19 cellular contexts compared by ENCODE assay signal in the genomic region with DNA sequence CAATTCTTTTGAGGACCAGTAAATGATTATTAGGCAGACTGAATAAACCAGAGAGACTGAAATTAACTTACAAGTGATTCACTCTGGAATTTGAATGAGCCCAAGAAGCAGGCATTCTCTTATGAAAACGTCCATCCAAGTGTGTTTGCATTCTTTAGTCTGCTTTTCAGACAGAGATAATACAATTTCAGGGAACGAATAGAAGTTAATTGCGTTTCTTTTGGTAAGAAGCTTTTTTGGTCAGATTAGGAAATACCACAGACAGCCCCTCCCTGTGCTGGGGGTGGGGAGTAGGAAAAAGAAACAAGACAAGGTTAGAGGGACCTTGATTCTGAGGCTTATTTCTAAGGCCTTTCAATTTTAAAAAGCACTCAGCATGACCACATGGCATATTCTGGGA.
DNase-seq lines count a peak whose midpoint lies in the region; ATAC-seq, FAIRE-seq and TF ChIP-seq lines count a peak whose summit lies in the region.
"Had no signal": no experiment of that assay in that cellular context is flagged by ENCODE, and none has a peak within 500 bp of the region (broad histone marks: within the 10 kb centered on the region; RNA-seq: fewer than 3 reads in every experiment).

No MANE protein-coding gene starts in this region.

- no peak for ATAC-seq in natural killer cell
- ATAC-seq: activated naive CD8-positive, alpha-beta T cell treated with anti-CD3 and anti-CD28 coated beads, Interleukin-2, amount 50 U/mL, for 24 hours; activated T-cell treated with anti-CD3 and anti-CD28 coated beads, Interleukin-2, amount 50 U/mL, for 72 hours; left colon had no signal

- DNase-seq in AG04449 (ENCODE audit: low read depth, low spot score) (peak; percentile 75), HTR-8/SVneo (ENCODE audit: insufficient read length, low spot score) (peak; percentile 7), amniotic stem cell (lab: John Stamatoyannopoulos, UW) (peak; percentile 3), kidney epithelial cell (ENCODE audit: low read depth) (peak; percentile 49), natural killer cell (no peak), immature natural killer cell (no peak), NCI-H2107 (lab: John Stamatoyannopoulos, UW) (no peak), Caco-2 (no peak)
- DNase-seq: activated CD4-positive, alpha-beta T cell treated with anti-CD3 and anti-CD28 coated beads, Interleukin-2, amount 50 U/mL, for 4 hours; activated naive CD8-positive, alpha-beta T cell treated with anti-CD3 and anti-CD28 coated beads, Interleukin-2, amount 50 U/mL, for 24 hours; activated T-cell treated with anti-CD3 and anti-CD28 coated beads, Interleukin-2, amount 50 U/mL, for 72 hours; COR-L47; left colon; MV-4-11; NK-92 treated with Interleukin-12 subunit alpha and Interleukin-12 subunit beta, amount 100 ng/mL, for 24 hours; SHP77 treated with DMSO at 0.1 percent for 48 hours; tibial artery had no signal

- CTCF ChIA-PET in AG04449 (lab: Yijun Ruan, JAX) (no interaction called here), Caco-2 (lab: Charles Lee) (no interaction called here)

- H3K4me1 ChIP-seq in Caco-2, result no peaks in the 10 kb centered on the region
- H3K4me1 ChIP-seq: tibial artery had no signal

- H3K4me1 Mint-ChIP-seq in natural killer cell, result no peaks in the 10 kb centered on the region
- H3K4me1 Mint-ChIP-seq in immature natural killer cell, result no peaks in the 10 kb centered on the region
- H3K4me1 Mint-ChIP-seq in Caco-2 (ENCODE audit: low read depth, unreplicated experiment), result no peaks in the 10 kb centered on the region
- H3K4me1 Mint-ChIP-seq: activated naive CD8-positive, alpha-beta T cell treated with anti-CD3 and anti-CD28 coated beads, Interleukin-2, amount 50 U/mL, for 24 hours had no signal

- H3K27ac Mint-ChIP-seq in natural killer cell (no peak overlapping the region), immature natural killer cell (no peak overlapping the region), Caco-2 (ENCODE audit: unreplicated experiment) (no peak overlapping the region)
- H3K27ac Mint-ChIP-seq: activated naive CD8-positive, alpha-beta T cell treated with anti-CD3 and anti-CD28 coated beads, Interleukin-2, amount 50 U/mL, for 24 hours; activated T-cell treated with anti-CD3 and anti-CD28 coated beads, Interleukin-2, amount 50 U/mL, for 72 hours had no signal

- no peak for FAIRE-seq in HTR-8/SVneo (lab: Jason Lieb, UNC)
- FAIRE-seq: colon, GM18507 had no signal

- H3K9me3 ChIP-seq in Caco-2, result no peaks in the 10 kb centered on the region
- H3K9me3 ChIP-seq: tibial artery had no signal

- H3K27me3 Mint-ChIP-seq in natural killer cell (ENCODE audit: low read depth in 2 of 2), result no peaks in the 10 kb centered on the region
- H3K27me3 Mint-ChIP-seq in immature natural killer cell (ENCODE audit: low read depth in 3 of 3), result no peaks in the 10 kb centered on the region
- no peaks in the 10 kb centered on the region for H3K27me3 Mint-ChIP-seq in Caco-2 (ENCODE audit: insufficient read depth, unreplicated experiment)
- H3K27me3 Mint-ChIP-seq: activated naive CD8-positive, alpha-beta T cell treated with anti-CD3 and anti-CD28 coated beads, Interleukin-2, amount 50 U/mL, for 24 hours had no signal

- no TSS peak for BruUV-seq in Caco-2 (replicated peaks; lab: Mats Ljungman, UMichigan)

- no peaks in the 10 kb centered on the region for H3K27me3 ChIP-seq in kidney epithelial cell (ENCODE audit: control insufficient read depth, insufficient read depth, low read length)
- no peaks in the 10 kb centered on the region for H3K27me3 ChIP-seq in Caco-2 (replicated peaks; ENCODE audit: control insufficient read depth, insufficient read depth, low read length)
- H3K27me3 ChIP-seq: tibial artery had no signal

- H3K4me3 ChIP-seq in AG04449 (ENCODE audit: low read depth, low read length), result no peak overlapping the region
- H3K4me3 ChIP-seq in kidney epithelial cell (ENCODE audit: low read depth, low read length), result no peak overlapping the region
- H3K4me3 ChIP-seq in Caco-2 (ENCODE audit: low read depth, low read length), result no peak overlapping the region
- H3K4me3 ChIP-seq: tibial artery had no signal

- H3K36me3 Mint-ChIP-seq in natural killer cell, result peaks cover 8% of the 10 kb centered on the region
- H3K36me3 Mint-ChIP-seq in immature natural killer cell, result peaks cover 0 to 5% (median 0%) of the 10 kb centered on the region in 3 donors
- no peaks in the 10 kb centered on the region for H3K36me3 Mint-ChIP-seq in Caco-2 (ENCODE audit: insufficient read depth, unreplicated experiment)

- intact Hi-C loops in natural killer cell (cut with micrococcal nuclease) (no loop called here), Caco-2 (cut with micrococcal nuclease; ENCODE audit: unreplicated experiment) (loop anchor here (5.0 kb wide), 1 partner anchor 233 kb away; no protein-coding TSS in a partner anchor)

- TF ChIP-seq CTCF in AG04449 (IDR thresholded peaks at IDR 0.05; ENCODE audit: insufficient read depth, low read length, missing control alignments), result no peak
- no peak for TF ChIP-seq CTCF in kidney epithelial cell (IDR thresholded peaks at IDR 0.05; ENCODE audit: insufficient read depth, low read length, poor library complexity, severe bottlenecking)
- no peak for TF ChIP-seq CTCF in natural killer cell (IDR thresholded peaks at IDR 0.05)
- no peak for TF ChIP-seq CTCF in Caco-2 (IDR thresholded peaks at IDR 0.05; ENCODE audit: insufficient read depth in 1 of 2, low read depth in 1 of 2, low read length in 1 of 2, severe bottlenecking in 1 of 2, unreplicated experiment in 1 of 2)

- H3K4me3 Mint-ChIP-seq in natural killer cell (no peak overlapping the region), immature natural killer cell (no peak overlapping the region), Caco-2 (ENCODE audit: unreplicated experiment) (no peak overlapping the region)
- H3K4me3 Mint-ChIP-seq: activated naive CD8-positive, alpha-beta T cell treated with anti-CD3 and anti-CD28 coated beads, Interleukin-2, amount 50 U/mL, for 24 hours; activated T-cell treated with anti-CD3 and anti-CD28 coated beads, Interleukin-2, amount 50 U/mL, for 72 hours had no signal

- H3K36me3 ChIP-seq in kidney epithelial cell (ENCODE audit: control insufficient read depth, insufficient read depth, low read length), result no peaks in the 10 kb centered on the region
- no peaks in the 10 kb centered on the region for H3K36me3 ChIP-seq in Caco-2 (ENCODE audit: control insufficient read depth, insufficient read depth, low read length)
- H3K36me3 ChIP-seq: tibial artery had no signal

- POLR2A ChIA-PET in AG04449 (lab: Yijun Ruan, JAX) (interaction anchor here (1.4 kb wide), 1 partner anchor 11 kb away, joined by 5 read pairs; no protein-coding TSS in a partner anchor), Caco-2 (lab: Charles Lee) (no interaction called here)

- peaks cover 11 to 18% of the 10 kb centered on the region in 2 donors for H3K9me3 Mint-ChIP-seq in natural killer cell
- H3K9me3 Mint-ChIP-seq in immature natural killer cell, result peaks cover 4 to 24% (median 13%) of the 10 kb centered on the region in 6 donors
- no peaks in the 10 kb centered on the region for H3K9me3 Mint-ChIP-seq in Caco-2 (ENCODE audit: unreplicated experiment)

Comparison
In these comparisons a context has a peak if more than half of its experiments do, and no peak if none do; other contexts are left out.
1. DNase-seq: peak in AG04449 (single experiment), HTR-8/SVneo (single experiment), amniotic stem cell (single experiment) and kidney epithelial cell (single experiment); none in natural killer cell (single experiment), immature natural killer cell (0 of 3), NCI-H2107 (single experiment) and Caco-2 (0 of 2).